ENCODE assay signal across 7 cellular contexts in the genomic region with DNA sequence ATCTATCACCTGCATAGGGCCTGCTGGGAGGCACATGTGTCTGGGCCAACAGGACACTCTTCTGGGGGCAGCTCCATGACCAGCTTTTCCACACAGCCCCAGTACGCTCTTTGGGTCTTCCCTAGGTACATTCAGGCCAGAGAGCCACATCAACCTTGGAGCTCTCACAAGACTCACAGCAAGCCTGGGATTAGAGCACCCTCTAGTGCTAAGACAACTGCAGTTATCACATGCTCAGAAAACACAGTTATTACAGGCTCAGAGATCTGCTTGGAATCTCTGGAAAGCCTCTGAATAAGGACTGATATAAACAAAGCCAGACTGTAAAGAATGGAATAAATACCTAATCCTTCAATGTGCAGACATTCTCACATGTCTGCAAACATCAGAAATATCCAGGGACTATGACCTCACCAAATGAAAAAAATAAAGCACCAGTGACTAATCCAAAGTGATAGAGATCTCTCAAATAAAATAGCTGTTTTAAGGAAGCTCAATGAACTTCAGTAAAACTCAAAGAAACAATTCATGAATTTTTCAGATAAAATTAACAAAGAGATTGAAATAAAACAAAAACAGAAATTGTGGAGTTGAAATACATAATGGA.
DNase-seq lines count a peak whose midpoint lies in the region; ATAC-seq, FAIRE-seq and TF ChIP-seq lines count a peak whose summit lies in the region.

No MANE protein-coding gene starts in this region.

- DNase-seq in GF-D8 (lab: John Stamatoyannopoulos, UW) (peak; percentile 7), LHCN-M2 (ENCODE audit: low read depth) (peak; percentile 63), WTC11 (ENCODE audit: low spot score) (peak; percentile 51), kidney (no peak)
- DNase-seq in CD4-positive, alpha-beta T cell: no peak

- no peak for FAIRE-seq in kidney (lab: Jason Lieb, UNC)

- no peaks in the 10 kb centered on the region for H3K9me3 ChIP-seq in kidney (ENCODE audit: control insufficient read depth in 1 of 2, low read length in 2 of 2)
- H3K9me3 ChIP-seq in CD4-positive, alpha-beta T cell (ENCODE audit: control insufficient read depth, low read length): no peaks in the 10 kb centered on the region

- POLR2A ChIA-PET in WTC11 (lab: Charles Lee): interaction anchor here (0.5 kb wide), 1 partner anchor 130 kb away, joined by 5 read pairs; no protein-coding TSS in a partner anchor
- POLR2A ChIA-PET in CD4-positive, alpha-beta T cell (lab: Charles Lee): no interaction called here

- H3K27ac Mint-ChIP-seq in WTC11: no peak overlapping the region
- H3K27ac Mint-ChIP-seq in CD4-positive, alpha-beta T cell: no peak overlapping the region

- no peaks in the 10 kb centered on the region for H3K4me1 Mint-ChIP-seq in WTC11
- H3K4me1 Mint-ChIP-seq in CD4-positive, alpha-beta T cell (ENCODE audit: low read depth): no peaks in the 10 kb centered on the region

- H3K4me3 ChIP-seq in kidney (ENCODE audit: low read length in 2 of 2): no peak overlapping the region

- H3K9ac ChIP-seq in kidney (ENCODE audit: low read length in 2 of 2): no peak overlapping the region

- CTCF ChIA-PET in WTC11 (lab: Charles Lee): interaction anchor here (0.5 to 1.8 kb wide), 12 partner anchors 25 to 688 kb away, joined by 3 to 18 read pairs (median 4); no protein-coding TSS in a partner anchor
- CTCF ChIA-PET in CD4-positive, alpha-beta T cell (lab: Charles Lee): interaction anchor here (1.2 kb wide), 1 partner anchor 19 kb away, joined by 3 read pairs; no protein-coding TSS in a partner anchor

- H3K27ac ChIP-seq in kidney (ENCODE audit: low read depth in 2 of 2, low read length in 2 of 2): no peak overlapping the region
- no peak overlapping the region for H3K27ac ChIP-seq in CD4-positive, alpha-beta T cell (ENCODE audit: low read depth, low read length)

- H3K27me3 Mint-ChIP-seq in WTC11 (ENCODE audit: low read depth): no peaks in the 10 kb centered on the region
- no peaks in the 10 kb centered on the region for H3K27me3 Mint-ChIP-seq in CD4-positive, alpha-beta T cell

- TF ChIP-seq CTCF in WTC11 (IDR thresholded peaks at IDR 0.05) (no peak), kidney (IDR thresholded peaks at IDR 0.05; ENCODE audit: borderline replicate concordance, extremely low read depth, insufficient read depth) (peak; percentile 13)
- no peak for TF ChIP-seq CTCF in CD4-positive, alpha-beta T cell (IDR thresholded peaks at IDR 0.05)

- no peaks in the 10 kb centered on the region for H3K36me3 Mint-ChIP-seq in WTC11
- no peaks in the 10 kb centered on the region for H3K36me3 Mint-ChIP-seq in CD4-positive, alpha-beta T cell (ENCODE audit: low read depth)

- no peaks in the 10 kb centered on the region for H3K27me3 ChIP-seq in CD4-positive, alpha-beta T cell (ENCODE audit: control insufficient read depth, insufficient read depth, low read length)

- ATAC-seq in GM21515 (IDR thresholded peaks at IDR 0.05; ENCODE audit: unreplicated experiment) (peak; percentile 75), WTC11 (peak; percentile 99), GM19395 (IDR thresholded peaks at IDR 0.05; ENCODE audit: unreplicated experiment) (no peak)
- no peak for ATAC-seq in CD4-positive, alpha-beta T cell (ENCODE audit: poor library complexity)

- no peak overlapping the region for H3K4me3 Mint-ChIP-seq in WTC11
- H3K4me3 Mint-ChIP-seq in CD4-positive, alpha-beta T cell: no peak overlapping the region

- intact Hi-C loops in kidney (cut with DNase I): no loop called here
- intact Hi-C loops in CD4-positive, alpha-beta T cell (cut with DNase I, micrococcal nuclease): no loop called here

- no peaks in the 10 kb centered on the region for H3K4me1 ChIP-seq in kidney (ENCODE audit: control insufficient read depth in 1 of 2, insufficient read depth in 1 of 2, low read depth in 1 of 2, low read length in 2 of 2)

- H3K36me3 ChIP-seq in kidney (ENCODE audit: control insufficient read depth in 1 of 2, insufficient read depth in 2 of 2, low read length in 2 of 2): no peaks in the 10 kb centered on the region

- H3K9me3 Mint-ChIP-seq in WTC11: no peaks in the 10 kb centered on the region
- peaks cover 9% of the 10 kb centered on the region for H3K9me3 Mint-ChIP-seq in CD4-positive, alpha-beta T cell

TF ChIP-seq in WTC11, 78 proteins besides CTCF, POLR2A, EP300 and RAD21:
- no peak for TF ChIP-seq KAT7 (CRISPR knock-in tag; IDR thresholded peaks at IDR 0.05; ENCODE audit: borderline replicate concordance)
- TF ChIP-seq, protein P1, sequence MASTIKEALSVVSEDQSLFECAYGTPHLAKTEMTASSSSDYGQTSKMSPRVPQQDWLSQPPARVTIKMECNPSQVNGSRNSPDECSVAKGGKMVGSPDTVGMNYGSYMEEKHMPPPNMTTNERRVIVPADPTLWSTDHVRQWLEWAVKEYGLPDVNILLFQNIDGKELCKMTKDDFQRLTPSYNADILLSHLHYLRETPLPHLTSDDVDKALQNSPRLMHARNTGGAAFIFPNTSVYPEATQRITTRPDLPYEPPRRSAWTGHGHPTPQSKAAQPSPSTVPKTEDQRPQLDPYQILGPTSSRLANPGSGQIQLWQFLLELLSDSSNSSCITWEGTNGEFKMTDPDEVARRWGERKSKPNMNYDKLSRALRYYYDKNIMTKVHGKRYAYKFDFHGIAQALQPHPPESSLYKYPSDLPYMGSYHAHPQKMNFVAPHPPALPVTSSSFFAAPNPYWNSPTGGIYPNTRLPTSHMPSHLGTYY (CRISPR knock-in tag; IDR thresholded peaks at IDR 0.05): no peak
- TF ChIP-seq ZNF396 (CRISPR knock-in tag; IDR thresholded peaks at IDR 0.05; ENCODE audit: borderline replicate concordance): no peak
- TF ChIP-seq USF2 (CRISPR knock-in tag; IDR thresholded peaks at IDR 0.05): peak; percentile 13; the same call in 1 of the 2 replicates

Comparison
In these comparisons a context has a peak if more than half of its experiments do, and no peak if none do; other contexts are left out.
1. DNase-seq: peak in GF-D8 (single experiment), LHCN-M2 (single experiment) and WTC11 (single experiment); none in kidney (single experiment) and CD4-positive, alpha-beta T cell (0 of 10).
2. ATAC-seq: peak in GM21515 (single experiment) and WTC11 (single experiment); none in CD4-positive, alpha-beta T cell (single experiment) and GM19395 (single experiment).